Comparison of ENCODE assay signal across 1 cellular context in the genomic region with DNA sequence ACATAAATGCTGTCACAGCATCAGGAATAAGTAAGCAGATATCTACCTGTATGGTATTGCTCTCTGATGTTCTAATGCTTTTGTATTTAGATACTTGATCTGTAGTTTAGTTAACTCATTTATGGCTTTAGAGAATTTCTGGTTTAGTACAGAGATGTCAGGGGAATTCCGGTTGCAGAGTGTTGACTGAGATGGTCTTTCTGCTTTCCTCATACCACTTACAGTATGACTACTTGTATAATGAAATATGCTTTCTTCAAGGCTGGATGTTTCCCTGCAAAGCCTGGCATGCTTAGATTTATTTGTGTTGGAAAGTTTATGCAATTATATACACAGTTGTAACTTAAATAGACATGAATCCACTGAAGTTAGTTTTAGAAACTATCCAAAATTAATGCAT.
TF ChIP-seq lines count a peak whose summit lies in the region.

No MANE protein-coding gene starts in this region.

TF ChIP-seq in IMR-90, 13 proteins besides CTCF, POLR2A, EP300 and RAD21 (continued from another document):
- no peak for TF ChIP-seq MXI1 (IDR thresholded peaks at IDR 0.05; ENCODE audit: borderline replicate concordance, low read depth, low read length)
- no peak for TF ChIP-seq CHD1 (IDR thresholded peaks at IDR 0.05; ENCODE audit: low read depth, low read length)
- no peak for TF ChIP-seq MAFK (IDR thresholded peaks at IDR 0.05; ENCODE audit: low read depth, low read length)
- TF ChIP-seq BHLHE40 (IDR thresholded peaks at IDR 0.05; ENCODE audit: low read depth, low read length): no peak
